23 cellular contexts compared by ENCODE assay signal in the genomic region with DNA sequence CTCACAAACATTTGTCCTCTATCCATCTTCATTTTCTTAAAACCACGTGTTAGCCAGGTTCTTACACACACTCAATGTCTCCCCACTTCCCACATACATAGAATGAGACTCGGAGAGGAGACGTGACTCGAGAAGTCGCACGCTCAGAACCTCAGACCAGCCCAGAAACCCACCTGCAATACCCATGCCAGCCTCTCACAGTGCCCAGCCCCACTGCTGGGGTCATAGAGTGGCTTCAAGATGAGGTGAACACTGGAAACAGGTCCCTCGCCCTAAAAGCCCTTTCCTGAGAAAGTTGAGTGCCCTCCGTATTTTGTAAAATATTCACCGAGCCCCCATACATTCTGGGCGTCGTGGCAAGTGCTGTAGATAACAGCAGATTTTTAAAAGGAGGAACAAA.
"Had no signal": no experiment of that assay in that cellular context is flagged by ENCODE, and none has a peak within 500 bp of the region (broad histone marks: within the 10 kb centered on the region; RNA-seq: fewer than 3 reads in every experiment).

No MANE protein-coding gene starts in this region.

- H3K4me1 Mint-ChIP-seq: immature natural killer cell; memory B cell; naive thymus-derived CD4-positive, alpha-beta T cell had no signal

- H3K27ac ChIP-seq: esophagus muscularis mucosa, foreskin keratinocyte, gastroesophageal sphincter, heart left ventricle, hepatocyte, left lung had no signal

- FAIRE-seq: colon, endothelial cell of umbilical vein, frontal cortex, keratinocyte had no signal

- H3K79me2 ChIP-seq: hepatocyte had no signal

- H3K9me3 ChIP-seq: esophagus muscularis mucosa, gastroesophageal sphincter, heart left ventricle, left lung had no signal

- H3K36me3 ChIP-seq: esophagus muscularis mucosa, gastroesophageal sphincter, heart left ventricle, left lung had no signal

- H3K4me2 ChIP-seq: hepatocyte had no signal

- H3K9me3 Mint-ChIP-seq: dendritic cell treated with granulocyte-macrophage colony-stimulating factor and Interleukin-4, amounts not matched to agents 40 ng/mL and 50 ng/mL, for 4 days; effector memory CD8-positive, alpha-beta T cell; immature natural killer cell; memory B cell; mesothelial cell of epicardium had no signal

- H3K4me3 ChIP-seq: esophagus muscularis mucosa, gastroesophageal sphincter, heart left ventricle, hepatocyte, left lung, lung had no signal

- DNase-seq: cortex of kidney; effector CD8-positive, alpha-beta T cell; effector memory CD8-positive, alpha-beta T cell; foreskin keratinocyte; heart left ventricle; immature natural killer cell; left cardiac atrium; left lung; left ventricle myocardium superior; mammary epithelial cell; mesendoderm; naive thymus-derived CD4-positive, alpha-beta T cell had no signal

- H3K27me3 Mint-ChIP-seq: dendritic cell treated with granulocyte-macrophage colony-stimulating factor and Interleukin-4, amounts not matched to agents 40 ng/mL and 50 ng/mL, for 4 days had no signal

- H3K27ac Mint-ChIP-seq: dendritic cell treated with granulocyte-macrophage colony-stimulating factor and Interleukin-4, amounts not matched to agents 40 ng/mL and 50 ng/mL, for 4 days; effector memory CD8-positive, alpha-beta T cell; immature natural killer cell; memory B cell; mesothelial cell of epicardium; naive thymus-derived CD4-positive, alpha-beta T cell had no signal

- H3K27me3 ChIP-seq: foreskin keratinocyte, hepatocyte had no signal

- H3K4me3 Mint-ChIP-seq: dendritic cell treated with granulocyte-macrophage colony-stimulating factor and Interleukin-4, amounts not matched to agents 40 ng/mL and 50 ng/mL, for 4 days; effector memory CD8-positive, alpha-beta T cell; immature natural killer cell; memory B cell; mesothelial cell of epicardium; naive thymus-derived CD4-positive, alpha-beta T cell had no signal

- H3K4me1 ChIP-seq: esophagus muscularis mucosa, foreskin keratinocyte, gastroesophageal sphincter, heart left ventricle, left lung had no signal

- H3K36me3 Mint-ChIP-seq: immature natural killer cell; mesothelial cell of epicardium; naive thymus-derived CD4-positive, alpha-beta T cell had no signal

- ATAC-seq: effector memory CD8-positive, alpha-beta T cell; foreskin keratinocyte; heart left ventricle; left cardiac atrium; left lung; left ventricle myocardium superior; naive thymus-derived CD4-positive, alpha-beta T cell had no signal

- H2AFZ ChIP-seq: hepatocyte had no signal
